16 cellular contexts compared by ENCODE assay signal in genomic region chr4:163391756-163392155, GRCh38. TPM values are rescaled to one million over a fixed set of nuclear protein-coding genes. Genes with fewer than 3 reads are reported as not detected.
DNase-seq lines count a peak whose midpoint lies in the region; ATAC-seq and TF ChIP-seq lines count a peak whose summit lies in the region.
"Had no signal": no experiment of that assay in that cellular context is flagged by ENCODE, and none has a peak within 500 bp of the region (broad histone marks: within the 10 kb centered on the region; RNA-seq: fewer than 3 reads in every experiment).

No MANE protein-coding gene starts in this region.

- no peak overlapping the region for H4K8ac ChIP-seq in mesenchymal stem cell (ENCODE audit: low read length)

- H2BK12ac ChIP-seq in mesenchymal stem cell (ENCODE audit: low read length in 2 of 2), result no peak overlapping the region

- H3K27me3 ChIP-seq in mesenchymal stem cell (ENCODE audit: control insufficient read depth in 1 of 2, insufficient read depth in 1 of 2, low read length in 2 of 2) (no peaks in the 10 kb centered on the region), spleen (replicated peaks in 1 of 7) (no peaks in the 10 kb centered on the region)
- H3K27me3 ChIP-seq: BLaER1 had no signal

- H2BK5ac ChIP-seq in mesenchymal stem cell (ENCODE audit: low read depth, low read length, poor library complexity, severe bottlenecking), result no peak overlapping the region

- no peak overlapping the region for H3K18ac ChIP-seq in mesenchymal stem cell (ENCODE audit: low read depth in 1 of 2, low read length in 2 of 2)

- DNase-seq in COLO829 (ENCODE audit: low spot score), result peak; percentile 46
- peak; percentile 21 for DNase-seq in RPMI7951 (ENCODE audit: low read depth)
- peak; percentile 13 for DNase-seq in mesenchymal stem cell
- no peak for DNase-seq in spleen
- DNase-seq in NCI-H774 (lab: John Stamatoyannopoulos, UW), result no peak
- no peak for DNase-seq in middle frontal gyrus (ENCODE audit: extremely low spot score, low spot score)
- DNase-seq: AML-193, Calu3, DMS 273 treated with DMSO at 0.1 percent for 48 hours, H7, IMR-90 had no signal

- H2AK5ac ChIP-seq in mesenchymal stem cell (ENCODE audit: low read length, severe bottlenecking), result no peak overlapping the region

- H3K4me3 ChIP-seq in mesenchymal stem cell (ENCODE audit: insufficient read depth in 1 of 2, low read depth in 1 of 2, low read length in 2 of 2) (no peak overlapping the region), spleen (no peak overlapping the region)
- H3K4me3 ChIP-seq: BLaER1, GM12878, GM23338 had no signal

- no peak overlapping the region for H3K9ac ChIP-seq in mesenchymal stem cell (ENCODE audit: low read length)
- H3K9ac ChIP-seq: BLaER1 had no signal

- H3K36me3 ChIP-seq in mesenchymal stem cell (ENCODE audit: control insufficient read depth in 1 of 2, insufficient read depth in 2 of 2, low read depth in 1 of 2, low read length in 2 of 2) (no peaks in the 10 kb centered on the region), spleen (no peaks in the 10 kb centered on the region)
- H3K36me3 ChIP-seq: BLaER1 had no signal

- no peak overlapping the region for H3K4ac ChIP-seq in mesenchymal stem cell (ENCODE audit: low read depth in 1 of 2, low read length in 2 of 2)

- TF ChIP-seq CTCF in spleen (IDR thresholded peaks at IDR 0.05 in 8 of 11, conservative IDR thresholded peaks at IDR 0.05 in 3 of 11), result no peak

- H3K23ac ChIP-seq in mesenchymal stem cell (ENCODE audit: low read length in 2 of 2), result no peak overlapping the region

- ATAC-seq in HG03108 (IDR thresholded peaks at IDR 0.05; ENCODE audit: unreplicated experiment), result no peak
- ATAC-seq: GM12878, GM23338 had no signal

- no peak overlapping the region for H4K91ac ChIP-seq in mesenchymal stem cell (ENCODE audit: low read length)

- H3K4me2 ChIP-seq in mesenchymal stem cell (ENCODE audit: low read length, poor library complexity, severe bottlenecking), result no peak overlapping the region
- H3K4me2 ChIP-seq: BLaER1, GM23338 had no signal

- no peaks in the 10 kb centered on the region for H3K79me1 ChIP-seq in mesenchymal stem cell (replicated peaks; ENCODE audit: low read length, poor library complexity, severe bottlenecking)

- H3K9me3 ChIP-seq in mesenchymal stem cell (ENCODE audit: control insufficient read depth, low read length) (no peaks in the 10 kb centered on the region), spleen (no peaks in the 10 kb centered on the region)
- H3K9me3 ChIP-seq: BLaER1 had no signal

- WGBS in mesenchymal stem cell, result 2% methylated on average over 2 of the region's 2 CpGs
- 33 to 45% (median 41%) methylated on average over 2 of the region's 2 CpGs for WGBS in spleen, 5 donors

- H2AFZ ChIP-seq in mesenchymal stem cell (ENCODE audit: low read depth, low read length), result no peak overlapping the region

- no peak overlapping the region for H2BK15ac ChIP-seq in mesenchymal stem cell (ENCODE audit: low read depth, poor library complexity, severe bottlenecking)

- TF ChIP-seq POLR2A in spleen (IDR thresholded peaks at IDR 0.05), result no peak

- intact Hi-C loops in spleen (cut with DNase I; ENCODE audit: low total_unique reads), result no loop called here

- H2BK120ac ChIP-seq in mesenchymal stem cell (ENCODE audit: low read depth, low read length), result no peak overlapping the region

- H3K4me1 ChIP-seq in mesenchymal stem cell (ENCODE audit: control insufficient read depth, insufficient read depth, low read depth, low read length) (no peaks in the 10 kb centered on the region), spleen (peaks cover 0 to 4% (median 0%) of the 10 kb centered on the region in 6 donors)
- H3K4me1 ChIP-seq: BLaER1 had no signal

- H3K27ac ChIP-seq in mesenchymal stem cell (ENCODE audit: low read length, poor library complexity, severe bottlenecking), result no peak overlapping the region
- peak overlapping the region in 6 of 8 donors; percentile 42 to 59 (median 54) for H3K27ac ChIP-seq in spleen
- H3K27ac ChIP-seq: BLaER1 had no signal

- no peak overlapping the region for H3K14ac ChIP-seq in mesenchymal stem cell (ENCODE audit: low read length in 2 of 2)

RNA-seq across cellular contexts. Expression of gene NPY5R, which starts 48.1 kb away (rescaled TPM):
- not detected in 2 replicates for total RNA-seq in RPMI7951 (2014; rRNA removed; shearing (Covaris generic))
- polyA plus RNA-seq in mesenchymal stem cell (2013, experiment 1 of 2), result 1.4 TPM
- polyA plus RNA-seq in mesenchymal stem cell (2013, experiment 2 of 2), result 1.4 TPM
- total RNA-seq in spleen, result 1 to 10 TPM; 3.6 to 8.4 (median 5.4) TPM
- 1 to 10 TPM in 2 of 3 donors, under 1 TPM in 1; 0.77 to 2.3 (median 1.3) TPM for polyA plus RNA-seq in spleen
- total RNA-seq: G401, GM12878, IMR-90 had no signal
- polyA plus RNA-seq: GM12878, IMR-90 had no signal

RNA-seq across cellular contexts. Expression of gene NPY1R, which starts 59.4 kb away (rescaled TPM):
- not detected in 2 replicates for total RNA-seq in RPMI7951 (2014; rRNA removed; shearing (Covaris generic))
- 16.2 TPM for polyA plus RNA-seq in mesenchymal stem cell (2013, experiment 1 of 2)
- 16.8 TPM for polyA plus RNA-seq in mesenchymal stem cell (2013, experiment 2 of 2)
- 100 to 1,000 TPM in 5 of 7 donors, 10 to 100 TPM in 2; 41.8 to 179 (median 118) TPM for total RNA-seq in spleen
- 10 to 100 TPM; 10.8 to 70.9 (median 39.5) TPM for polyA plus RNA-seq in spleen
- total RNA-seq: G401, GM12878 had no signal
- polyA plus RNA-seq: GM12878, IMR-90 had no signal

Comparison
In these comparisons a context has a peak if more than half of its experiments do, and no peak if none do; other contexts are left out.
1. DNase-seq: peak in COLO829 (single experiment), RPMI7951 (single experiment) and mesenchymal stem cell (single experiment); none in spleen (single experiment), NCI-H774 (single experiment) and middle frontal gyrus (single experiment).
2. RNA of gene NPY1R, which starts 59.4 kb away (total RNA-seq): 41.8 to 179 TPM in spleen; not detected in RPMI7951; every median in the first group is over 10 times any median in the second.